In genomic region chr20:31474097-31474436, GRCh38 we compare ENCODE assay signal across 14 cellular contexts. TPM values are rescaled to one million over a fixed set of nuclear protein-coding genes. Genes with fewer than 3 reads are reported as not detected.
DNase-seq lines count a peak whose midpoint lies in the region; ATAC-seq and TF ChIP-seq lines count a peak whose summit lies in the region.
"Had no signal": no experiment of that assay in that cellular context is flagged by ENCODE, and none has a peak within 500 bp of the region (broad histone marks: within the 10 kb centered on the region; RNA-seq: fewer than 3 reads in every experiment).

No MANE protein-coding gene starts in this region.

- H3K9me3 ChIP-seq in tibial artery (no peaks in the 10 kb centered on the region), left lung (no peaks in the 10 kb centered on the region)

- no peaks in the 10 kb centered on the region for H3K36me3 ChIP-seq in tibial artery
- no peaks in the 10 kb centered on the region for H3K36me3 ChIP-seq in left lung

- H3K27me3 ChIP-seq in tibial artery (no peaks in the 10 kb centered on the region), left lung (peaks cover 15 to 45% of the 10 kb centered on the region in 2 donors)

- H3K4me3 ChIP-seq in tibial artery: no peak overlapping the region
- no peak overlapping the region for H3K4me3 ChIP-seq in left lung

- TF ChIP-seq CTCF in tibial artery (IDR thresholded peaks at IDR 0.05) (no peak), left lung (IDR thresholded peaks at IDR 0.05) (no peak)

- H3K27ac ChIP-seq in tibial artery (no peak overlapping the region), left lung (no peak overlapping the region)

- DNase-seq in germinal center (ENCODE audit: low spot score) (peak; percentile 20), tibial artery (no peak), left lung (no peak), iPS-NIHi7 (ENCODE audit: extremely low spot score) (no peak)
- DNase-seq: natural killer cell, NCI-H2029 treated with DMSO at 0.1 percent for 48 hours had no signal

- intact Hi-C loops in tibial artery (cut with DNase I; ENCODE audit: low total_unique reads) (no loop called here), left lung (cut with DNase I) (no loop called here)

- ATAC-seq in GM18867 (IDR thresholded peaks at IDR 0.05; ENCODE audit: unreplicated experiment) (peak; percentile 88), GM21526 (IDR thresholded peaks at IDR 0.05; ENCODE audit: low FRiP score, unreplicated experiment) (peak; percentile 86), HG03469 (IDR thresholded peaks at IDR 0.05; ENCODE audit: unreplicated experiment) (peak; percentile 88), left lung (no peak)
- ATAC-seq: activated CD4-positive, CD25-positive, alpha-beta regulatory T cell treated with anti-CD3 and anti-CD28 coated beads, Interleukin-2, amount 50 U/mL, for 24 hours had no signal

- H3K4me1 ChIP-seq in tibial artery (peaks cover 0 to 29% (median 19%) of the 10 kb centered on the region in 4 donors), left lung (peaks cover 0 to 14% of the 10 kb centered on the region in 2 donors)

RNA-seq across cellular contexts. Expression of gene DEFB124, which starts 0.9 kb away (rescaled TPM):
- total RNA-seq in left lung: not detected
- total RNA-seq: cerebellum, fibroblast of lung, natural killer cell, Right ventricle myocardium inferior, smooth muscle cell had no signal

RNA-seq across cellular contexts. Expression of gene REM1, which starts 1.0 kb away (rescaled TPM):
- 1 to 10 TPM; 2.0 to 2.3 TPM for total RNA-seq in left lung
- total RNA-seq: cerebellum, fibroblast of lung, natural killer cell had no signal

RNA-seq across cellular contexts. Expression of gene DEFB123, which starts 33.6 kb away (rescaled TPM):
- not detected for total RNA-seq in left lung
- total RNA-seq: cerebellum, fibroblast of lung, natural killer cell, Right ventricle myocardium inferior, smooth muscle cell had no signal

RNA-seq across cellular contexts. Expression of gene HM13, which starts 40.2 kb away (rescaled TPM):
- 100 to 1,000 TPM; 185 to 282 TPM for total RNA-seq in left lung
